2 cellular contexts compared by ENCODE assay signal in the genomic region with DNA sequence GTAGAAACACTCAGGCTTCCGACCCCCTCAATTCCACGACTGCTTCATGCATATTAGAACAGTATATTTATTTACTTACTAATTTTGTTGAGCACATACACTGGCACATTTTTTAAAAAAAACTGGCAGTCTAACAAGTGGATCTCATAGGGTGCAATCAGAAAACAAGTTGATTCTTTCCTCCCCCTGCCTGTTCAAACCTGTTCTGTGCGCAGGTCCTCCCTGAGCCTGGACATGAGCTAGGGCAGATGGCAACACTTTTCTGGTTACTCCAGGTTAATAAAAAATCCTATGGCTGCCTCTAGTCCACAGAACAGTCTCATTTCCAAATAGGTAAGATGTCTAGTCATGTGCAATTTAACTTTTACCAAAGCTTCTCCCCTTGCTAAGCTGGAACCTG.
A peak's percentile ranks its signal among the peaks of the same experiment; 100 is the strongest.
TF ChIP-seq lines count a peak whose summit lies in the region.

No MANE protein-coding gene starts in this region.

TF ChIP-seq in liver, 16 proteins besides CTCF, POLR2A, EP300 and RAD21:
- no peak for TF ChIP-seq HNF4G (IDR thresholded peaks at IDR 0.05)
- peak in 1 of 2 donors; percentile 29 for TF ChIP-seq RXRA (IDR thresholded peaks at IDR 0.05)
- TF ChIP-seq FOXA2 (IDR thresholded peaks at IDR 0.05) = no peak
- TF ChIP-seq HNF4A (conservative IDR thresholded peaks at IDR 0.05) = peak in 1 of 2 donors; percentile 15
- TF ChIP-seq JUND (IDR thresholded peaks at IDR 0.05) = no peak
- TF ChIP-seq, protein P1, sequence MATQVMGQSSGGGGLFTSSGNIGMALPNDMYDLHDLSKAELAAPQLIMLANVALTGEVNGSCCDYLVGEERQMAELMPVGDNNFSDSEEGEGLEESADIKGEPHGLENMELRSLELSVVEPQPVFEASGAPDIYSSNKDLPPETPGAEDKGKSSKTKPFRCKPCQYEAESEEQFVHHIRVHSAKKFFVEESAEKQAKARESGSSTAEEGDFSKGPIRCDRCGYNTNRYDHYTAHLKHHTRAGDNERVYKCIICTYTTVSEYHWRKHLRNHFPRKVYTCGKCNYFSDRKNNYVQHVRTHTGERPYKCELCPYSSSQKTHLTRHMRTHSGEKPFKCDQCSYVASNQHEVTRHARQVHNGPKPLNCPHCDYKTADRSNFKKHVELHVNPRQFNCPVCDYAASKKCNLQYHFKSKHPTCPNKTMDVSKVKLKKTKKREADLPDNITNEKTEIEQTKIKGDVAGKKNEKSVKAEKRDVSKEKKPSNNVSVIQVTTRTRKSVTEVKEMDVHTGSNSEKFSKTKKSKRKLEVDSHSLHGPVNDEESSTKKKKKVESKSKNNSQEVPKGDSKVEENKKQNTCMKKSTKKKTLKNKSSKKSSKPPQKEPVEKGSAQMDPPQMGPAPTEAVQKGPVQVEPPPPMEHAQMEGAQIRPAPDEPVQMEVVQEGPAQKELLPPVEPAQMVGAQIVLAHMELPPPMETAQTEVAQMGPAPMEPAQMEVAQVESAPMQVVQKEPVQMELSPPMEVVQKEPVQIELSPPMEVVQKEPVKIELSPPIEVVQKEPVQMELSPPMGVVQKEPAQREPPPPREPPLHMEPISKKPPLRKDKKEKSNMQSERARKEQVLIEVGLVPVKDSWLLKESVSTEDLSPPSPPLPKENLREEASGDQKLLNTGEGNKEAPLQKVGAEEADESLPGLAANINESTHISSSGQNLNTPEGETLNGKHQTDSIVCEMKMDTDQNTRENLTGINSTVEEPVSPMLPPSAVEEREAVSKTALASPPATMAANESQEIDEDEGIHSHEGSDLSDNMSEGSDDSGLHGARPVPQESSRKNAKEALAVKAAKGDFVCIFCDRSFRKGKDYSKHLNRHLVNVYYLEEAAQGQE (IDR thresholded peaks at IDR 0.05) = no peak
TF ChIP-seq in liver: peak in this region for 2.

TF ChIP-seq in HepG2, 621 proteins besides CTCF, POLR2A, EP300 and RAD21:
- TF ChIP-seq, protein P2, sequence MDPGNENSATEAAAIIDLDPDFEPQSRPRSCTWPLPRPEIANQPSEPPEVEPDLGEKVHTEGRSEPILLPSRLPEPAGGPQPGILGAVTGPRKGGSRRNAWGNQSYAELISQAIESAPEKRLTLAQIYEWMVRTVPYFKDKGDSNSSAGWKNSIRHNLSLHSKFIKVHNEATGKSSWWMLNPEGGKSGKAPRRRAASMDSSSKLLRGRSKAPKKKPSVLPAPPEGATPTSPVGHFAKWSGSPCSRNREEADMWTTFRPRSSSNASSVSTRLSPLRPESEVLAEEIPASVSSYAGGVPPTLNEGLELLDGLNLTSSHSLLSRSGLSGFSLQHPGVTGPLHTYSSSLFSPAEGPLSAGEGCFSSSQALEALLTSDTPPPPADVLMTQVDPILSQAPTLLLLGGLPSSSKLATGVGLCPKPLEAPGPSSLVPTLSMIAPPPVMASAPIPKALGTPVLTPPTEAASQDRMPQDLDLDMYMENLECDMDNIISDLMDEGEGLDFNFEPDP (CRISPR knock-in tag; conservative IDR thresholded peaks at IDR 0.05) = no peak
- no peak for TF ChIP-seq SMARCC2 (IDR thresholded peaks at IDR 0.05)
- TF ChIP-seq, protein P3, sequence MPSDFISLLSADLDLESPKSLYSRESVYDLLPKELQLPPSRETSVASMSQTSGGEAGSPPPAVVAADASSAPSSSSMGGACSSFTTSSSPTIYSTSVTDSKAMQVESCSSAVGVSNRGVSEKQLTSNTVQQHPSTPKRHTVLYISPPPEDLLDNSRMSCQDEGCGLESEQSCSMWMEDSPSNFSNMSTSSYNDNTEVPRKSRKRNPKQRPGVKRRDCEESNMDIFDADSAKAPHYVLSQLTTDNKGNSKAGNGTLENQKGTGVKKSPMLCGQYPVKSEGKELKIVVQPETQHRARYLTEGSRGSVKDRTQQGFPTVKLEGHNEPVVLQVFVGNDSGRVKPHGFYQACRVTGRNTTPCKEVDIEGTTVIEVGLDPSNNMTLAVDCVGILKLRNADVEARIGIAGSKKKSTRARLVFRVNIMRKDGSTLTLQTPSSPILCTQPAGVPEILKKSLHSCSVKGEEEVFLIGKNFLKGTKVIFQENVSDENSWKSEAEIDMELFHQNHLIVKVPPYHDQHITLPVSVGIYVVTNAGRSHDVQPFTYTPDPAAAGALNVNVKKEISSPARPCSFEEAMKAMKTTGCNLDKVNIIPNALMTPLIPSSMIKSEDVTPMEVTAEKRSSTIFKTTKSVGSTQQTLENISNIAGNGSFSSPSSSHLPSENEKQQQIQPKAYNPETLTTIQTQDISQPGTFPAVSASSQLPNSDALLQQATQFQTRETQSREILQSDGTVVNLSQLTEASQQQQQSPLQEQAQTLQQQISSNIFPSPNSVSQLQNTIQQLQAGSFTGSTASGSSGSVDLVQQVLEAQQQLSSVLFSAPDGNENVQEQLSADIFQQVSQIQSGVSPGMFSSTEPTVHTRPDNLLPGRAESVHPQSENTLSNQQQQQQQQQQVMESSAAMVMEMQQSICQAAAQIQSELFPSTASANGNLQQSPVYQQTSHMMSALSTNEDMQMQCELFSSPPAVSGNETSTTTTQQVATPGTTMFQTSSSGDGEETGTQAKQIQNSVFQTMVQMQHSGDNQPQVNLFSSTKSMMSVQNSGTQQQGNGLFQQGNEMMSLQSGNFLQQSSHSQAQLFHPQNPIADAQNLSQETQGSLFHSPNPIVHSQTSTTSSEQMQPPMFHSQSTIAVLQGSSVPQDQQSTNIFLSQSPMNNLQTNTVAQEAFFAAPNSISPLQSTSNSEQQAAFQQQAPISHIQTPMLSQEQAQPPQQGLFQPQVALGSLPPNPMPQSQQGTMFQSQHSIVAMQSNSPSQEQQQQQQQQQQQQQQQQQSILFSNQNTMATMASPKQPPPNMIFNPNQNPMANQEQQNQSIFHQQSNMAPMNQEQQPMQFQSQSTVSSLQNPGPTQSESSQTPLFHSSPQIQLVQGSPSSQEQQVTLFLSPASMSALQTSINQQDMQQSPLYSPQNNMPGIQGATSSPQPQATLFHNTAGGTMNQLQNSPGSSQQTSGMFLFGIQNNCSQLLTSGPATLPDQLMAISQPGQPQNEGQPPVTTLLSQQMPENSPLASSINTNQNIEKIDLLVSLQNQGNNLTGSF (CRISPR knock-in tag; IDR thresholded peaks at IDR 0.05) = no peak
- TF ChIP-seq, protein P4, sequence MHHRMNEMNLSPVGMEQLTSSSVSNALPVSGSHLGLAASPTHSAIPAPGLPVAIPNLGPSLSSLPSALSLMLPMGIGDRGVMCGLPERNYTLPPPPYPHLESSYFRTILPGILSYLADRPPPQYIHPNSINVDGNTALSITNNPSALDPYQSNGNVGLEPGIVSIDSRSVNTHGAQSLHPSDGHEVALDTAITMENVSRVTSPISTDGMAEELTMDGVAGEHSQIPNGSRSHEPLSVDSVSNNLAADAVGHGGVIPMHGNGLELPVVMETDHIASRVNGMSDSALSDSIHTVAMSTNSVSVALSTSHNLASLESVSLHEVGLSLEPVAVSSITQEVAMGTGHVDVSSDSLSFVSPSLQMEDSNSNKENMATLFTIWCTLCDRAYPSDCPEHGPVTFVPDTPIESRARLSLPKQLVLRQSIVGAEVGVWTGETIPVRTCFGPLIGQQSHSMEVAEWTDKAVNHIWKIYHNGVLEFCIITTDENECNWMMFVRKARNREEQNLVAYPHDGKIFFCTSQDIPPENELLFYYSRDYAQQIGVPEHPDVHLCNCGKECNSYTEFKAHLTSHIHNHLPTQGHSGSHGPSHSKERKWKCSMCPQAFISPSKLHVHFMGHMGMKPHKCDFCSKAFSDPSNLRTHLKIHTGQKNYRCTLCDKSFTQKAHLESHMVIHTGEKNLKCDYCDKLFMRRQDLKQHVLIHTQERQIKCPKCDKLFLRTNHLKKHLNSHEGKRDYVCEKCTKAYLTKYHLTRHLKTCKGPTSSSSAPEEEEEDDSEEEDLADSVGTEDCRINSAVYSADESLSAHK (CRISPR knock-in tag; IDR thresholded peaks at IDR 0.05; ENCODE audit: borderline replicate concordance) = no peak
- TF ChIP-seq, protein P5, sequence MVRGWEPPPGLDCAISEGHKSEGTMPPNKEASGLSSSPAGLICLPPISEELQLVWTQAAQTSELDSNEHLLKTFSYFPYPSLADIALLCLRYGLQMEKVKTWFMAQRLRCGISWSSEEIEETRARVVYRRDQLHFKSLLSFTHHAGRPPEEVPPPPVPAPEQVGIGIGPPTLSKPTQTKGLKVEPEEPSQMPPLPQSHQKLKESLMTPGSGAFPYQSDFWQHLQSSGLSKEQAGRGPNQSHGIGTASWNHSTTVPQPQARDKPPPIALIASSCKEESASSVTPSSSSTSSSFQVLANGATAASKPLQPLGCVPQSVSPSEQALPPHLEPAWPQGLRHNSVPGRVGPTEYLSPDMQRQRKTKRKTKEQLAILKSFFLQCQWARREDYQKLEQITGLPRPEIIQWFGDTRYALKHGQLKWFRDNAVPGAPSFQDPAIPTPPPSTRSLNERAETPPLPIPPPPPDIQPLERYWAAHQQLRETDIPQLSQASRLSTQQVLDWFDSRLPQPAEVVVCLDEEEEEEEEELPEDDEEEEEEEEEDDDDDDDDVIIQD (CRISPR knock-in tag; IDR thresholded peaks at IDR 0.05; ENCODE audit: low read depth) = no peak
- no peak for TF ChIP-seq ZNF260 (CRISPR knock-in tag; IDR thresholded peaks at IDR 0.05; ENCODE audit: borderline replicate concordance, low read depth)
- TF ChIP-seq HES4 (CRISPR knock-in tag; IDR thresholded peaks at IDR 0.05; ENCODE audit: borderline replicate concordance) = no peak
